Comparison of ENCODE assay signal across 19 cellular contexts in the genomic region with DNA sequence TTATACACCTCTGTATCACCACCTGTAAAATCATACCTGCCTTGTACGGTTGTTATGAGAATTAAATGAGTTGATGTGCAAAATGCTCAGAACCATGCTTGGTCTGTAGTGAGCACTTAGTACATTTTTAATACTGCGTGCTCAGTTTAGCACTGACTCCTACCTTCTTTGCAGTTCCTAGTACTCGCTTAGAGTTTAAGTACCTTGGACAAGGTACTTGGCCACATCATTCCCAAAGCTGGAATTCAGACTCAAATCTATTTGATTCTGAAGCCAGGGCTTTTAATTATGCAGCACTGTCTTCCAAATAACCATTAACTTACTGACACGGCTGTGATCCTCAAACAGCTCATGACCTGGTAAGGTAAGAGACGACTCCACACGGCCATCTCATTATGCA.
A peak's percentile ranks its signal among the peaks of the same experiment; 100 is the strongest.
DNase-seq lines count a peak whose midpoint lies in the region; ATAC-seq, FAIRE-seq and TF ChIP-seq lines count a peak whose summit lies in the region.
"Had no signal": no experiment of that assay in that cellular context is flagged by ENCODE, and none has a peak within 500 bp of the region (broad histone marks: within the 10 kb centered on the region; RNA-seq: fewer than 3 reads in every experiment).

No MANE protein-coding gene starts in this region.

- no peaks in the 10 kb centered on the region for H4K20me1 ChIP-seq in K562 (replicated peaks; ENCODE audit: control insufficient read depth, insufficient read depth, low read length)
- H4K20me1 ChIP-seq: BLaER1 had no signal

- H2AFZ ChIP-seq in K562 (ENCODE audit: low read depth, low read length), result no peak overlapping the region

- in situ Hi-C loops in K562 (cut with MboI) (no loop called here), GM13976 (cut with MboI; ENCODE audit: low sequenced_read_pairs, unreplicated experiment) (no loop called here)

- H3K9me1 ChIP-seq in K562 (ENCODE audit: control insufficient read depth, insufficient read depth, low read length), result no peaks in the 10 kb centered on the region

- CTCF ChIA-PET in HEK293 (lab: Yijun Ruan, JAX) (no interaction called here), K562 (lab: Yijun Ruan, JAX; ENCODE audit: low intra/inter-chr PET ratio) (no interaction called here)

- H3K27me3 ChIP-seq in K562 (ENCODE audit: control insufficient read depth in 2 of 2, insufficient read depth in 2 of 2, low read length in 2 of 2), result peaks cover 2 to 14% of the 10 kb centered on the region in 2 experiments; a peak in 4 of 5 replicates
- H3K27me3 ChIP-seq: BLaER1 had no signal

- no peak for TF ChIP-seq POLR2A in K562 (conservative IDR thresholded peaks at IDR 0.05)

- H3K9me3 ChIP-seq in HEK293 (ENCODE audit: control insufficient read depth, insufficient read depth, low read depth, low read length) (no peaks in the 10 kb centered on the region), K562 (replicated peaks; ENCODE audit: control insufficient read depth, insufficient read depth, low read depth, low read length) (no peaks in the 10 kb centered on the region)
- H3K9me3 ChIP-seq: BLaER1, Caco-2, HAP-1 had no signal

- no peak overlapping the region for H3K4me2 ChIP-seq in K562 (ENCODE audit: insufficient read depth, low read length)
- H3K4me2 ChIP-seq: BLaER1 had no signal

- BruUV-seq in K562 (replicated peaks; lab: Mats Ljungman, UMichigan), result no TSS peak

- FAIRE-seq in K562 (lab: Jason Lieb, UNC), result no peak
- FAIRE-seq: G401.6, GM12892, GM18507, H54 had no signal

- 2% methylated on average over 6 of the region's 6 CpGs for WGBS in K562 (ENCODE audit: insufficient coverage, low coverage, missing lambda C conversion rate)

- no peak for TF ChIP-seq CTCF in HEK293 (tag by site-specific recombination; IDR thresholded peaks at IDR 0.05)
- no peak for TF ChIP-seq CTCF in K562 (IDR thresholded peaks at IDR 0.05 in 2 of 3, conservative IDR thresholded peaks at IDR 0.05 in 1 of 3; ENCODE audit: insufficient read depth in 2 of 3, low read depth in 1 of 3, low read length in 3 of 3)
- no peak for TF ChIP-seq CTCF in GM13976 (IDR thresholded peaks at IDR 0.05; ENCODE audit: borderline replicate concordance, control extremely low read depth, extremely low read depth, insufficient read depth, missing control alignments)

- TF ChIP-seq RAD21 in K562 (CRISPR knock-in tag; conservative IDR thresholded peaks at IDR 0.05 in 1 of 2, IDR thresholded peaks at IDR 0.05 in 1 of 2), result no peak

- POLR2A ChIA-PET in HEK293 (lab: Yijun Ruan, JAX), result interaction anchor here (0.9 kb wide), 1 partner anchor 12 kb away, joined by 3 read pairs; no protein-coding TSS in a partner anchor
- POLR2A ChIA-PET in K562 (lab: Yijun Ruan, JAX), result interaction anchor here (0.7 to 0.9 kb wide), 2 partner anchors 10 to 12 kb away, joined by 4 to 11 read pairs; no protein-coding TSS in a partner anchor

- ATAC-seq in K562 (no peak), GM21825 (IDR thresholded peaks at IDR 0.05; ENCODE audit: unreplicated experiment) (no peak), GM21526 (IDR thresholded peaks at IDR 0.05; ENCODE audit: low FRiP score, unreplicated experiment) (no peak)
- ATAC-seq: CD8-positive, alpha-beta T cell had no signal

- intact Hi-C loops in K562 (cut with micrococcal nuclease), result no loop called here

- no peaks in the 10 kb centered on the region for H3K4me1 ChIP-seq in HEK293 (ENCODE audit: control insufficient read depth, insufficient read depth, low read length)
- H3K4me1 ChIP-seq in K562 (replicated peaks in 1 of 2; ENCODE audit: control insufficient read depth in 2 of 2, insufficient read depth in 2 of 2, low read length in 2 of 2), result no peaks in the 10 kb centered on the region
- H3K4me1 ChIP-seq: BLaER1, Caco-2, HAP-1 had no signal

- DNase-seq in K562 (ENCODE audit: extremely low read depth in 1 of 4, low spot score in 3 of 4), result no peak
- peak; percentile 16 for DNase-seq in left kidney (ENCODE audit: low read depth, low spot score)
- no peak for DNase-seq in GM13976 (ENCODE audit: low spot score)
- DNase-seq: Caco-2; CD4-positive, CD25-positive, alpha-beta regulatory T cell; CD8-positive, alpha-beta T cell; DMS153; DND-41; GOT3 had no signal

- H3K79me2 ChIP-seq in K562 (ENCODE audit: control insufficient read depth, insufficient read depth, low read length), result no peaks in the 10 kb centered on the region

- H3K4me3 ChIP-seq in HEK293 (ENCODE audit: low read depth, low read length) (no peak overlapping the region), K562 (no peak overlapping the region)
- H3K4me3 ChIP-seq: BLaER1, HAP-1 had no signal

- H3K36me3 ChIP-seq in HEK293 (ENCODE audit: control insufficient read depth in 2 of 2, insufficient read depth in 1 of 2, low read length in 2 of 2) (no peaks in the 10 kb centered on the region), K562 (ENCODE audit: control insufficient read depth, insufficient read depth, low read length) (no peaks in the 10 kb centered on the region)
- H3K36me3 ChIP-seq: BLaER1, HAP-1 had no signal

- no peak overlapping the region for H3K9ac ChIP-seq in K562 (ENCODE audit: insufficient read depth in 1 of 2, low read depth in 2 of 2, low read length in 2 of 2)
- H3K9ac ChIP-seq: BLaER1 had no signal

- H3K27ac ChIP-seq in HEK293 (ENCODE audit: extremely low read depth, low read depth, low read length), result no peak overlapping the region
- no peak overlapping the region for H3K27ac ChIP-seq in K562 (ENCODE audit: extremely low read depth, low read depth, low read length)
- H3K27ac ChIP-seq: BLaER1, C4-2B had no signal

- no peak for TF ChIP-seq EP300 in K562 (IDR thresholded peaks at IDR 0.05; ENCODE audit: low read length)

TF ChIP-seq in HEK293, 187 proteins besides CTCF, POLR2A, EP300 and RAD21:
- TF ChIP-seq REST (tag by site-specific recombination; IDR thresholded peaks at IDR 0.05) (peak; percentile 91), ZNF791 (tag by site-specific recombination; IDR thresholded peaks at IDR 0.05) (no peak), ZNF544 (tag by site-specific recombination; IDR thresholded peaks at IDR 0.05) (no peak)

TF ChIP-seq in K562, 482 proteins besides CTCF, POLR2A, EP300 and RAD21:
- TF ChIP-seq EHMT2 (IDR thresholded peaks at IDR 0.05), result 0 out of 2 replicates have a peak, but pooled peaks have one; percentile 37
- no peak for TF ChIP-seq RBM17 (IDR thresholded peaks at IDR 0.05; ENCODE audit: borderline replicate concordance, low read depth, low read length)
- TF ChIP-seq, protein P1, sequence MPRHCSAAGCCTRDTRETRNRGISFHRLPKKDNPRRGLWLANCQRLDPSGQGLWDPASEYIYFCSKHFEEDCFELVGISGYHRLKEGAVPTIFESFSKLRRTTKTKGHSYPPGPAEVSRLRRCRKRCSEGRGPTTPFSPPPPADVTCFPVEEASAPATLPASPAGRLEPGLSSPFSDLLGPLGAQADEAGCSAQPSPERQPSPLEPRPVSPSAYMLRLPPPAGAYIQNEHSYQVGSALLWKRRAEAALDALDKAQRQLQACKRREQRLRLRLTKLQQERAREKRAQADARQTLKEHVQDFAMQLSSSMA (CRISPR knock-in tag; IDR thresholded peaks at IDR 0.05), result no peak

Comparison
In these comparisons a context has a peak if more than half of its experiments do, and no peak if none do; other contexts are left out.
1. Of the 44 proteins assayed by ChIP-seq in both K562 and HEK293: peak only in K562: none; only in HEK293: REST; in both: none; in neither: 43.